Comparison of ENCODE assay signal across 10 cellular contexts in the genomic region with DNA sequence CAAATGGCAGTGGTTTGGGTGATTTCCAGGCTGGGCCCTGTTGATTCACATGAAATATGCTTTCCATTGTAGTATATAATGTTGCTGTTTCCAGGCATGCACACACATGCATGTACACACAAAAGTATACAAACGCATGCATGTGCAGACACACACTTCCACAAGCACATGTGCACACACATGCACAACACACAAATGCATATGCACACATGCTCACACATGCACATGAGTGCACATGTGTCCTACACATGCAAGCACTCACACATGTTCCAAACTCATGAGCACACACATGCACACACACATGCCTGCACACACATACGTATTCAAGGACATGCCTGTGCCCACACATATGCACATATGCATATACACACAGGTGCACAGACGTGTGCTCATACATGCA. TPM values are rescaled to one million over a fixed set of nuclear protein-coding genes. Genes with fewer than 3 reads are reported as not detected.
"Had no signal": no experiment of that assay in that cellular context is flagged by ENCODE, and none has a peak within 500 bp of the region (broad histone marks: within the 10 kb centered on the region; RNA-seq: fewer than 3 reads in every experiment).

No MANE protein-coding gene starts in this region.

- H3K27ac ChIP-seq: HL-60 had no signal

- H3K4me2 ChIP-seq: GM23338 had no signal

- DNase-seq: H9, HCEC 1CT, HFFc6, Kasumi-1, KBM-7 had no signal

- ATAC-seq: GM23338 had no signal

- FAIRE-seq: H54 had no signal

- H3K4me3 ChIP-seq: GM23338 had no signal

- H2AFZ ChIP-seq: GM23338 had no signal

RNA-seq across cellular contexts. Expression of gene SNTG2, which starts 30.6 kb away (rescaled TPM):
- total RNA-seq: HFFc6, HT1080 had no signal
- polyA plus RNA-seq: IgD-negative memory B cell had no signal
